In the genomic region with DNA sequence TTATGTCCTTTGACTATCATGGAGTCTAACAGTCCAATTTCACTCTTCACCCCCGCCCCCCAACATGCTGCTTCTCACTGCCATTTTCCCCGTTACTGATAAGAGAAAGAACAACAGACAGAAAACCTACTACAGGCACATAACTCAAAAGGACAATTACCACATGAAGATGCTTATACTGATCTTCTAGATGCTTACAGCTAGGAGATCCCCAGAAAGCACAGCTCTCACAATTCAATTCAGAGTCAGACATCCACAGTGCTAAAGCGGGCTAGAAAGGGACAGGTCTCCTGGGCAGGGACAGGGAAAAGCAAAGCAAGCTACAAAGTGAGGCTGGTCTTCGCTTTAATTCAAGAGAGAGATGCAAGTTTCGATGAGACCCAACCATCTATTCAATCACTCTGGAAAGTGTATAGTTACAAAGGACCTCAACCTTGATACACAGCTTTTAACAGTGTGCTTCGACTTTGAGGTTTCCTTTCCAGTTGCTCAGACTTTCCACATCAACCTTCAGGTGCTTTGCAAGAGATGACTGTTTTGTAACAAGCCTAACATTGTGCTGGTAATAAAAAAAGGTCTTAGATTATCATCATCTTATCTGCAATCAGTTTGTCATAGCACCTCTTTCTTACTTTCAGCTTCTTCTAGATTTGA, we compare ENCODE assay signal across 12 cellular contexts.
DNase-seq lines count a peak whose midpoint lies in the region; ATAC-seq and TF ChIP-seq lines count a peak whose summit lies in the region.
"Had no signal": no experiment of that assay in that cellular context is flagged by ENCODE, and none has a peak within 500 bp of the region (broad histone marks: within the 10 kb centered on the region; RNA-seq: fewer than 3 reads in every experiment).

No MANE protein-coding gene starts in this region.

- H3K36me3 ChIP-seq in testis (ENCODE audit: low read depth, missing control alignments): no peaks in the 10 kb centered on the region
- H3K36me3 ChIP-seq: left lung had no signal

- H3K27ac ChIP-seq in testis: no peak overlapping the region
- H3K27ac ChIP-seq: C4-2B, left lung had no signal

- intact Hi-C loops in testis (cut with DNase I; ENCODE audit: low total_unique reads): no loop called here

- H3K9me3 Mint-ChIP-seq in activated naive CD8-positive, alpha-beta T cell (ENCODE audit: low read depth): no peaks in the 10 kb centered on the region

- TF ChIP-seq CTCF in testis (IDR thresholded peaks at IDR 0.05): no peak

- H3K4me1 Mint-ChIP-seq in activated naive CD8-positive, alpha-beta T cell (ENCODE audit: low read depth): peaks cover 95% of the 10 kb centered on the region

- ATAC-seq in GM19351 (IDR thresholded peaks at IDR 0.05; ENCODE audit: unreplicated experiment) (peak; percentile 47), GM19467 (IDR thresholded peaks at IDR 0.05; ENCODE audit: unreplicated experiment) (no peak)
- ATAC-seq: left lung had no signal

- H3K4me1 ChIP-seq in testis: no peaks in the 10 kb centered on the region
- H3K4me1 ChIP-seq: left lung had no signal

- peaks cover 35% of the 10 kb centered on the region for H3K36me3 Mint-ChIP-seq in activated naive CD8-positive, alpha-beta T cell

- no peaks in the 10 kb centered on the region for H3K27me3 ChIP-seq in testis
- H3K27me3 ChIP-seq: left lung had no signal

- DNase-seq in T-helper 22 cell (ENCODE audit: low read depth) (peak; percentile 26), testis (no peak), DMS 273 treated with DMSO at 0.1 percent for 48 hours (lab: John Stamatoyannopoulos, UW) (no peak)
- peak in 2 of 3 donors; percentile 37 to 41 for DNase-seq in stimulated activated CD4-positive, alpha-beta T cell treated with anti-CD3 and anti-CD28 coated beads, TNF-alpha, amount 100 ng/mL, for 48 hours (ENCODE audit: low read depth in 3 of 3)
- DNase-seq: left lung, NCI-H226, occipital lobe, small intestine had no signal

- no peaks in the 10 kb centered on the region for H3K9me3 ChIP-seq in testis
- H3K9me3 ChIP-seq: left lung had no signal

- H3K27me3 Mint-ChIP-seq in activated naive CD8-positive, alpha-beta T cell: no peaks in the 10 kb centered on the region

- no peak for TF ChIP-seq POLR2A in testis (IDR thresholded peaks at IDR 0.05)

- 86 to 87% methylated on average over 6 of the region's 6 CpGs for WGBS in testis, 2 donors

- no peak overlapping the region for H3K4me3 ChIP-seq in testis
- H3K4me3 ChIP-seq: left lung had no signal

- H3K4me3 Mint-ChIP-seq in activated naive CD8-positive, alpha-beta T cell: peak overlapping the region; percentile 74

- H3K27ac Mint-ChIP-seq in activated naive CD8-positive, alpha-beta T cell: peak overlapping the region; percentile 96

Comparison
In these comparisons a context has a peak if more than half of its experiments do, and no peak if none do; other contexts are left out.
1. DNase-seq: peak in T-helper 22 cell (single experiment) and stimulated activated CD4-positive, alpha-beta T cell treated with anti-CD3 and anti-CD28 coated beads, TNF-alpha, amount 100 ng/mL, for 48 hours (2 of 3); none in testis (single experiment) and DMS 273 treated with DMSO at 0.1 percent for 48 hours (single experiment).